Comparison of ENCODE assay signal across 2 cellular contexts in genomic region chr3:181493423-181493822, GRCh38.
TF ChIP-seq lines count a peak whose summit lies in the region.

No MANE protein-coding gene starts in this region.

TF ChIP-seq in IMR-90, 13 proteins besides CTCF, POLR2A, EP300 and RAD21 (continued from another document):
- TF ChIP-seq USF2 (IDR thresholded peaks at IDR 0.05; ENCODE audit: low read depth, low read length) (no peak), NFE2L2 (IDR thresholded peaks at IDR 0.05; ENCODE audit: low read depth, low read length) (no peak), RCOR1 (IDR thresholded peaks at IDR 0.05; ENCODE audit: insufficient replicate concordance, low read length) (no peak), FOS (IDR thresholded peaks at IDR 0.05; ENCODE audit: low read depth, low read length) (no peak), CEBPB (IDR thresholded peaks at IDR 0.05; ENCODE audit: low read depth, low read length) (no peak), MAFK (IDR thresholded peaks at IDR 0.05; ENCODE audit: low read depth, low read length) (no peak), BHLHE40 (IDR thresholded peaks at IDR 0.05; ENCODE audit: low read depth, low read length) (no peak), CHD1 (IDR thresholded peaks at IDR 0.05; ENCODE audit: low read depth, low read length) (no peak), ELK1 (IDR thresholded peaks at IDR 0.05; ENCODE audit: borderline replicate concordance, low read depth, low read length) (no peak)

TF ChIP-seq in SK-N-SH, 30 proteins besides CTCF, POLR2A, EP300 and RAD21 (continued from another document):
- TF ChIP-seq PBX3 (IDR thresholded peaks at IDR 0.05) (peak; percentile 78), REST (IDR thresholded peaks at IDR 0.05; ENCODE audit: low read depth, low read length) (no peak)
